ENCODE assay signal across 17 cellular contexts in the genomic region with DNA sequence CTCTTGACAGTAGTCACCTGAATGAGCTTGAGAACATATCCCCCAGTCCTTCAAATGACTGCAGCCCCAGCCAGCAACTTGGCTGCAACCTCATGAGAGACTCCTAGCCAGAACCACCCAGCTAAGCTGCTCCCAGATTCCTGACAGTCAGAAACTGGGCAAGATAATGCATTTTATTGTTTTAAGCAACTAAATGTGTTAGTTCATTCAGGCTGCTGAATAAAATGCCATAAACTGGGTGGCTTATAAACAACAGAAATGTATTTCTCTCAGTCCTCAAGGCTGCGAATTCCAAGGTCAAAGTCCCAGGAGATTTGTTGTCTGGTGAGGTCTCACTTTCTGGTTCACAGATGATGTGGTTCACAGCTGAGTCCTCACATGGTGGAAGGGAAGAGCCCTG. TPM values are rescaled to one million over a fixed set of nuclear protein-coding genes. Genes with fewer than 3 reads are reported as not detected.
"Had no signal": no experiment of that assay in that cellular context is flagged by ENCODE, and none has a peak within 500 bp of the region (broad histone marks: within the 10 kb centered on the region; RNA-seq: fewer than 3 reads in every experiment).

No MANE protein-coding gene starts in this region.

- H3K9me3 ChIP-seq: esophagus squamous epithelium, lower lobe of right lung, psoas muscle, sigmoid colon, suprapubic skin, upper lobe of left lung had no signal

- H3K36me3 ChIP-seq: esophagus squamous epithelium, lower lobe of right lung, sigmoid colon, suprapubic skin, upper lobe of left lung had no signal

- H3K27me3 ChIP-seq: sigmoid colon, upper lobe of left lung had no signal

- H3K4me3 ChIP-seq: esophagus squamous epithelium, lower lobe of right lung, psoas muscle, sigmoid colon, SK-N-MC, suprapubic skin, upper lobe of left lung had no signal

- DNase-seq: activated B cell treated with CpG ODN at 0.5 μM for 24 hours; activated CD4-positive, alpha-beta T cell treated with anti-CD3 and anti-CD28 coated beads, Interleukin-2, amount 10 ng/mL, durations not matched to agents 7 days and 5 days; activated naive CD4-positive, alpha-beta T cell treated with anti-CD3 and anti-CD28 coated beads, Interleukin-2, amount 10 ng/mL, durations not matched to agents 7 days and 5 days; amygdala; esophagus squamous epithelium; immature natural killer cell; lower lobe of right lung; psoas muscle; sigmoid colon; stimulated activated CD4-positive, alpha-beta T cell treated with anti-CD3 and anti-CD28 coated beads, Interleukin-12 subunit alpha, Interleukin-12 subunit beta, amount 100 ng/mL, for 4 hours; stimulated activated CD4-positive, alpha-beta T cell treated with anti-CD3 and anti-CD28 coated beads, Interleukin-2, amount 100 ng/mL, for 48 hours; stimulated activated naive CD8-positive, alpha-beta T cell treated with anti-CD3 and anti-CD28 coated beads, Interleukin-15, Interleukin-2, amounts not matched to agents 100 U/mL and 50 U/mL, for 24 hours; upper lobe of left lung had no signal

- H3K27ac ChIP-seq: esophagus squamous epithelium, lower lobe of right lung, psoas muscle, SK-N-MC, upper lobe of left lung had no signal

- H3K4me1 ChIP-seq: lower lobe of right lung, psoas muscle, suprapubic skin, upper lobe of left lung had no signal

- ATAC-seq: lower lobe of right lung; psoas muscle; stimulated activated naive CD8-positive, alpha-beta T cell treated with anti-CD3 and anti-CD28 coated beads, Interleukin-15, Interleukin-2, amounts not matched to agents 100 U/mL and 50 U/mL, for 24 hours had no signal

RNA-seq across cellular contexts. Expression of a gene that starts 5.8 kb away (rescaled TPM):
- total RNA-seq: activated B cell treated with CpG ODN at 0.5 μM for 24 hours; activated CD4-positive, alpha-beta T cell treated with anti-CD3 and anti-CD28 coated beads, Interleukin-2, amount 10 ng/mL, durations not matched to agents 7 days and 5 days; activated CD8-positive, alpha-beta memory T cell treated with anti-CD3 and anti-CD28 coated beads for 36 hours; activated T-helper 2 cell treated with anti-CD3 and anti-CD28 coated beads, Interferon-gamma antibody, Interleukin-2, Interleukin-4, amounts not matched to agents 10 μg/mL and 5 μg/mL and 100 μg/mL, durations not matched to agents 14 hours and 24 hours and 36 hours had no signal
- polyA plus RNA-seq: immature natural killer cell had no signal
